1 cellular context compared by ENCODE assay signal in the genomic region with DNA sequence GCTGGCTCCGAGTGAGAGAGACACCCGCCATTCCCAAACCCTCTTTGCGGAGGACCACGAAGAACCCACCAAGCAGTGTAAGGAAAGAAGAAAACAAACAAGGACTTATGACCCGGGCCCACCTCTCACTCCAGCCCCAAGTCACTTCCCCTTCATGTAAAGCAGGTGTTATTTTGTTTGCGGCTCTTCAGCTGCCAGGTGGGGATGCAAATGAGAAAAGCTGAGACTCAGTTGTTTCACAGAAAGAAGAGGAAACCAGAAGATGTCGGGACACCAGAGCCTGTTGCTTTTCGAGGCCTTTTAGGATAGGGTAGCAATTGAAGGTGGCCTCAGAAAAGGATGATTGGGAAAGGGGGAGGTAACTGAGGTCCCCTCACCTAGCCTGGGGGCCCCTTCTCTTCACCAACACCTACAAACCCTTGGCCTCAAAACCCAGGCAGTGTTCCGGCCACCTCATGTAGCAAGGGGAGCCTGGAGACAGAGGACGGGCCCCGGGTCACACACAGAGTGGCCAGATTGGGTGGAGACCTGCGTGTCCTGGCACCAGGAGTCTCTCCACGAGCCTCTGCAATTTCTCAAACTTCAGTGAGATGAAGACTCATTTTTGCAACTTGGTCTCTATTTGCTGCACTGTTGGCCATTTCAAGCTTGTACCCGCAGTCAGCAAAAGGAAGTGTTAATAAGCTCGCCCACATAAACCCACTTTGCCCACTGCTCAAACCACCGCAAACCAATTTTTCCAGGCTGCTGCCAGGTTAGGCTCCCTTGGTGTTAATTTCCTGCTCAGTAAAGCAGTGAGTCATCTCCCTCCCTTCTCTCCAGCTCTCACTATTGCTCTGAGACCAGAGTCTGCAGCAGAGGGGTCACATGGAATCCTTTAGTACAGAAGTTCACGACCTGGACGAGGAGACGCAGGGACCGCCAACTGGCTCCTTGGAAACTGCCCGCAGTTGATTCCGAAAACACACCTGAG.
TF ChIP-seq lines count a peak whose summit lies in the region.

No MANE protein-coding gene starts in this region.

TF ChIP-seq in HepG2, 621 proteins besides CTCF, POLR2A, EP300 and RAD21 (continued from another document):
- TF ChIP-seq, protein P1, sequence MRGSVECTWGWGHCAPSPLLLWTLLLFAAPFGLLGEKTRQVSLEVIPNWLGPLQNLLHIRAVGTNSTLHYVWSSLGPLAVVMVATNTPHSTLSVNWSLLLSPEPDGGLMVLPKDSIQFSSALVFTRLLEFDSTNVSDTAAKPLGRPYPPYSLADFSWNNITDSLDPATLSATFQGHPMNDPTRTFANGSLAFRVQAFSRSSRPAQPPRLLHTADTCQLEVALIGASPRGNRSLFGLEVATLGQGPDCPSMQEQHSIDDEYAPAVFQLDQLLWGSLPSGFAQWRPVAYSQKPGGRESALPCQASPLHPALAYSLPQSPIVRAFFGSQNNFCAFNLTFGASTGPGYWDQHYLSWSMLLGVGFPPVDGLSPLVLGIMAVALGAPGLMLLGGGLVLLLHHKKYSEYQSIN (CRISPR knock-in tag; IDR thresholded peaks at IDR 0.05; ENCODE audit: borderline replicate concordance) = no peak
- TF ChIP-seq ZNF841 (CRISPR knock-in tag; IDR thresholded peaks at IDR 0.05; ENCODE audit: borderline replicate concordance) (no peak), ZSCAN30 (CRISPR knock-in tag; IDR thresholded peaks at IDR 0.05) (no peak), REXO4 (CRISPR knock-in tag; IDR thresholded peaks at IDR 0.05; ENCODE audit: borderline replicate concordance) (no peak), GABPA (IDR thresholded peaks at IDR 0.05; ENCODE audit: low read depth, low read length) (no peak), GABPA (CRISPR knock-in tag; IDR thresholded peaks at IDR 0.05; ENCODE audit: low read depth) (no peak), KDM2A (CRISPR knock-in tag; IDR thresholded peaks at IDR 0.05; ENCODE audit: borderline replicate concordance, low read depth) (no peak), PHF20 (CRISPR knock-in tag; IDR thresholded peaks at IDR 0.05) (no peak)
- TF ChIP-seq, protein P2, sequence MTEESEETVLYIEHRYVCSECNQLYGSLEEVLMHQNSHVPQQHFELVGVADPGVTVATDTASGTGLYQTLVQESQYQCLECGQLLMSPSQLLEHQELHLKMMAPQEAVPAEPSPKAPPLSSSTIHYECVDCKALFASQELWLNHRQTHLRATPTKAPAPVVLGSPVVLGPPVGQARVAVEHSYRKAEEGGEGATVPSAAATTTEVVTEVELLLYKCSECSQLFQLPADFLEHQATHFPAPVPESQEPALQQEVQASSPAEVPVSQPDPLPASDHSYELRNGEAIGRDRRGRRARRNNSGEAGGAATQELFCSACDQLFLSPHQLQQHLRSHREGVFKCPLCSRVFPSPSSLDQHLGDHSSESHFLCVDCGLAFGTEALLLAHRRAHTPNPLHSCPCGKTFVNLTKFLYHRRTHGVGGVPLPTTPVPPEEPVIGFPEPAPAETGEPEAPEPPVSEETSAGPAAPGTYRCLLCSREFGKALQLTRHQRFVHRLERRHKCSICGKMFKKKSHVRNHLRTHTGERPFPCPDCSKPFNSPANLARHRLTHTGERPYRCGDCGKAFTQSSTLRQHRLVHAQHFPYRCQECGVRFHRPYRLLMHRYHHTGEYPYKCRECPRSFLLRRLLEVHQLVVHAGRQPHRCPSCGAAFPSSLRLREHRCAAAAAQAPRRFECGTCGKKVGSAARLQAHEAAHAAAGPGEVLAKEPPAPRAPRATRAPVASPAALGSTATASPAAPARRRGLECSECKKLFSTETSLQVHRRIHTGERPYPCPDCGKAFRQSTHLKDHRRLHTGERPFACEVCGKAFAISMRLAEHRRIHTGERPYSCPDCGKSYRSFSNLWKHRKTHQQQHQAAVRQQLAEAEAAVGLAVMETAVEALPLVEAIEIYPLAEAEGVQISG (CRISPR knock-in tag; IDR thresholded peaks at IDR 0.05) = no peak
- TF ChIP-seq, protein P3, sequence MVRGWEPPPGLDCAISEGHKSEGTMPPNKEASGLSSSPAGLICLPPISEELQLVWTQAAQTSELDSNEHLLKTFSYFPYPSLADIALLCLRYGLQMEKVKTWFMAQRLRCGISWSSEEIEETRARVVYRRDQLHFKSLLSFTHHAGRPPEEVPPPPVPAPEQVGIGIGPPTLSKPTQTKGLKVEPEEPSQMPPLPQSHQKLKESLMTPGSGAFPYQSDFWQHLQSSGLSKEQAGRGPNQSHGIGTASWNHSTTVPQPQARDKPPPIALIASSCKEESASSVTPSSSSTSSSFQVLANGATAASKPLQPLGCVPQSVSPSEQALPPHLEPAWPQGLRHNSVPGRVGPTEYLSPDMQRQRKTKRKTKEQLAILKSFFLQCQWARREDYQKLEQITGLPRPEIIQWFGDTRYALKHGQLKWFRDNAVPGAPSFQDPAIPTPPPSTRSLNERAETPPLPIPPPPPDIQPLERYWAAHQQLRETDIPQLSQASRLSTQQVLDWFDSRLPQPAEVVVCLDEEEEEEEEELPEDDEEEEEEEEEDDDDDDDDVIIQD (CRISPR knock-in tag; IDR thresholded peaks at IDR 0.05; ENCODE audit: low read depth) = no peak
- TF ChIP-seq, protein P4, sequence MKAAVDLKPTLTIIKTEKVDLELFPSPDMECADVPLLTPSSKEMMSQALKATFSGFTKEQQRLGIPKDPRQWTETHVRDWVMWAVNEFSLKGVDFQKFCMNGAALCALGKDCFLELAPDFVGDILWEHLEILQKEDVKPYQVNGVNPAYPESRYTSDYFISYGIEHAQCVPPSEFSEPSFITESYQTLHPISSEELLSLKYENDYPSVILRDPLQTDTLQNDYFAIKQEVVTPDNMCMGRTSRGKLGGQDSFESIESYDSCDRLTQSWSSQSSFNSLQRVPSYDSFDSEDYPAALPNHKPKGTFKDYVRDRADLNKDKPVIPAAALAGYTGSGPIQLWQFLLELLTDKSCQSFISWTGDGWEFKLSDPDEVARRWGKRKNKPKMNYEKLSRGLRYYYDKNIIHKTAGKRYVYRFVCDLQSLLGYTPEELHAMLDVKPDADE (CRISPR knock-in tag; IDR thresholded peaks at IDR 0.05) = no peak
